ENCODE assay signal across 6 cellular contexts in the genomic region with DNA sequence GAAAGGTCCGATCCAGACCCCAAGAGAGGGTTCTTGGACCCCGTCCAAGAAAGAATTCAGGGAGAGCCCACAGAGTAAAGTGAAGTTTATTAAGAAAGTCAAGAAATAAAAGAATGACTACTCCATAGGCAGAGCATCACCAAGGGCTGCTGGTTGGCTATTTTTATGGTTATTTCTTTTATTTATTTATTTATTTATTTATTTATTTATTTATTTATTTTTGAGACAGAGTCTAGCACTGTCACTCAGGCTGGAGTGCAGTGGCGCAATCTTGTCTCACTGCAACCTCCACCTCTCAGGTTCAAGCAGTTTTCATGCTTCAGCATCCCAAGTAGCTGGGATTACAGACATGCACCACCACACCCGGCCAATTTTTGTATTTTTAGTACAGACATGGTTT. TPM values are rescaled to one million over a fixed set of nuclear protein-coding genes. Genes with fewer than 3 reads are reported as not detected.
"Had no signal": no experiment of that assay in that cellular context is flagged by ENCODE, and none has a peak within 500 bp of the region (broad histone marks: within the 10 kb centered on the region; RNA-seq: fewer than 3 reads in every experiment).

No MANE protein-coding gene starts in this region.

RNA-seq across cellular contexts. Expression of a gene that starts 31.4 kb away (rescaled TPM):
- total RNA-seq: epithelial cell of proximal tubule, esophagus mucosa, fibroblast of villous mesenchyme, foreskin keratinocyte, glomerular endothelial cell had no signal
- polyA plus RNA-seq: endothelial cell of umbilical vein, foreskin keratinocyte had no signal
